Comparison of ENCODE assay signal across 1 cellular context in the genomic region with DNA sequence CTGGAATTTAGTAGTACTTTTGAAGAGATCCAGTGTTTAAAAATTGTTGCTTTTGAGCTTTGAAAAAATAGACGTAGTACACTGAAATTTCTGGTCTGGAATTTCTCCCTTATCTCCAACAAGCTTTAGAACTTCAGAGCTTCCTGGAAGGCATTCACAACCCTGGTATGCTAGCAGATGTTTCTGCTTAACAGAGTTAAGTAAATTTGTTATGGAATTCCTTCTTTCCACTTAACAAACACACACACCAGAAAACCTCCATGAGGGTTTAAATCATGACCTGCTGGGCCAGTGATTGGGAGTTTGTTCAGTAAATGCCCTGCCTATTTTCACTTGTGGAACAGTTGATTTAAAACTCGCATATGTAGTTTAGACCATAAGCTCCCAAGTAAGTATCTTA.
A peak's percentile ranks its signal among the peaks of the same experiment; 100 is the strongest.
TF ChIP-seq lines count a peak whose summit lies in the region.

No MANE protein-coding gene starts in this region.

TF ChIP-seq in SK-N-SH, 30 proteins besides CTCF, POLR2A, EP300 and RAD21:
- TF ChIP-seq, protein P1, sequence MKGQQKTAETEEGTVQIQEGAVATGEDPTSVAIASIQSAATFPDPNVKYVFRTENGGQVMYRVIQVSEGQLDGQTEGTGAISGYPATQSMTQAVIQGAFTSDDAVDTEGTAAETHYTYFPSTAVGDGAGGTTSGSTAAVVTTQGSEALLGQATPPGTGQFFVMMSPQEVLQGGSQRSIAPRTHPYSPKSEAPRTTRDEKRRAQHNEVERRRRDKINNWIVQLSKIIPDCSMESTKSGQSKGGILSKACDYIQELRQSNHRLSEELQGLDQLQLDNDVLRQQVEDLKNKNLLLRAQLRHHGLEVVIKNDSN (IDR thresholded peaks at IDR 0.05; ENCODE audit: borderline replicate concordance, low read depth), result no peak
- TF ChIP-seq SMC3 (IDR thresholded peaks at IDR 0.05; ENCODE audit: low read depth, low read length), result no peak
- TF ChIP-seq POLR2AphosphoS5 (IDR thresholded peaks at IDR 0.05; ENCODE audit: low read depth, low read length), result peak; percentile 68; the same call in 1 of the 2 replicates
- no peak for TF ChIP-seq FOXJ3 (CRISPR knock-in tag; IDR thresholded peaks at IDR 0.05)
- TF ChIP-seq RCOR1 (IDR thresholded peaks at IDR 0.05; ENCODE audit: low read length), result peak; percentile 96
- no peak for TF ChIP-seq SIN3A (IDR thresholded peaks at IDR 0.05; ENCODE audit: borderline replicate concordance, low read depth, low read length)
- TF ChIP-seq JUND (IDR thresholded peaks at IDR 0.05), result 0 out of 2 replicates have a peak, but pooled peaks have one; percentile 16
- TF ChIP-seq YY1 (IDR thresholded peaks at IDR 0.05; ENCODE audit: low read depth), result no peak
- TF ChIP-seq GATA2 (CRISPR knock-in tag; IDR thresholded peaks at IDR 0.05), result no peak
- TF ChIP-seq, protein P2, sequence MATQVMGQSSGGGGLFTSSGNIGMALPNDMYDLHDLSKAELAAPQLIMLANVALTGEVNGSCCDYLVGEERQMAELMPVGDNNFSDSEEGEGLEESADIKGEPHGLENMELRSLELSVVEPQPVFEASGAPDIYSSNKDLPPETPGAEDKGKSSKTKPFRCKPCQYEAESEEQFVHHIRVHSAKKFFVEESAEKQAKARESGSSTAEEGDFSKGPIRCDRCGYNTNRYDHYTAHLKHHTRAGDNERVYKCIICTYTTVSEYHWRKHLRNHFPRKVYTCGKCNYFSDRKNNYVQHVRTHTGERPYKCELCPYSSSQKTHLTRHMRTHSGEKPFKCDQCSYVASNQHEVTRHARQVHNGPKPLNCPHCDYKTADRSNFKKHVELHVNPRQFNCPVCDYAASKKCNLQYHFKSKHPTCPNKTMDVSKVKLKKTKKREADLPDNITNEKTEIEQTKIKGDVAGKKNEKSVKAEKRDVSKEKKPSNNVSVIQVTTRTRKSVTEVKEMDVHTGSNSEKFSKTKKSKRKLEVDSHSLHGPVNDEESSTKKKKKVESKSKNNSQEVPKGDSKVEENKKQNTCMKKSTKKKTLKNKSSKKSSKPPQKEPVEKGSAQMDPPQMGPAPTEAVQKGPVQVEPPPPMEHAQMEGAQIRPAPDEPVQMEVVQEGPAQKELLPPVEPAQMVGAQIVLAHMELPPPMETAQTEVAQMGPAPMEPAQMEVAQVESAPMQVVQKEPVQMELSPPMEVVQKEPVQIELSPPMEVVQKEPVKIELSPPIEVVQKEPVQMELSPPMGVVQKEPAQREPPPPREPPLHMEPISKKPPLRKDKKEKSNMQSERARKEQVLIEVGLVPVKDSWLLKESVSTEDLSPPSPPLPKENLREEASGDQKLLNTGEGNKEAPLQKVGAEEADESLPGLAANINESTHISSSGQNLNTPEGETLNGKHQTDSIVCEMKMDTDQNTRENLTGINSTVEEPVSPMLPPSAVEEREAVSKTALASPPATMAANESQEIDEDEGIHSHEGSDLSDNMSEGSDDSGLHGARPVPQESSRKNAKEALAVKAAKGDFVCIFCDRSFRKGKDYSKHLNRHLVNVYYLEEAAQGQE (IDR thresholded peaks at IDR 0.05; ENCODE audit: low read depth, low read length), result no peak
- no peak for TF ChIP-seq NRF1 (IDR thresholded peaks at IDR 0.05; ENCODE audit: low read depth, low read length)
- TF ChIP-seq CHD2 (IDR thresholded peaks at IDR 0.05; ENCODE audit: low read length, partially characterized antibody), result peak; percentile 39
- no peak for TF ChIP-seq RFX5 (IDR thresholded peaks at IDR 0.05; ENCODE audit: low read length)
- TF ChIP-seq, protein P3, sequence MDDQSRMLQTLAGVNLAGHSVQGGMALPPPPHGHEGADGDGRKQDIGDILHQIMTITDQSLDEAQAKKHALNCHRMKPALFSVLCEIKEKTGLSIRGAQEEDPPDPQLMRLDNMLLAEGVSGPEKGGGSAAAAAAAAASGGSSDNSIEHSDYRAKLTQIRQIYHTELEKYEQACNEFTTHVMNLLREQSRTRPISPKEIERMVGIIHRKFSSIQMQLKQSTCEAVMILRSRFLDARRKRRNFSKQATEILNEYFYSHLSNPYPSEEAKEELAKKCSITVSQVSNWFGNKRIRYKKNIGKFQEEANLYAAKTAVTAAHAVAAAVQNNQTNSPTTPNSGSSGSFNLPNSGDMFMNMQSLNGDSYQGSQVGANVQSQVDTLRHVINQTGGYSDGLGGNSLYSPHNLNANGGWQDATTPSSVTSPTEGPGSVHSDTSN (IDR thresholded peaks at IDR 0.05), result peak; percentile 44
- no peak for TF ChIP-seq FOSL2 (IDR thresholded peaks at IDR 0.05; ENCODE audit: borderline replicate concordance, low read depth)
- TF ChIP-seq NFIC (IDR thresholded peaks at IDR 0.05; ENCODE audit: borderline replicate concordance), result no peak; the same call in 1 of the 2 replicates
- TF ChIP-seq, protein P4, sequence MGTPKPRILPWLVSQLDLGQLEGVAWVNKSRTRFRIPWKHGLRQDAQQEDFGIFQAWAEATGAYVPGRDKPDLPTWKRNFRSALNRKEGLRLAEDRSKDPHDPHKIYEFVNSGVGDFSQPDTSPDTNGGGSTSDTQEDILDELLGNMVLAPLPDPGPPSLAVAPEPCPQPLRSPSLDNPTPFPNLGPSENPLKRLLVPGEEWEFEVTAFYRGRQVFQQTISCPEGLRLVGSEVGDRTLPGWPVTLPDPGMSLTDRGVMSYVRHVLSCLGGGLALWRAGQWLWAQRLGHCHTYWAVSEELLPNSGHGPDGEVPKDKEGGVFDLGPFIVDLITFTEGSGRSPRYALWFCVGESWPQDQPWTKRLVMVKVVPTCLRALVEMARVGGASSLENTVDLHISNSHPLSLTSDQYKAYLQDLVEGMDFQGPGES (IDR thresholded peaks at IDR 0.05; ENCODE audit: low read depth, low read length), result no peak
- no peak for TF ChIP-seq FOXM1 (IDR thresholded peaks at IDR 0.05; ENCODE audit: low read depth)
- peak; percentile 88 for TF ChIP-seq TCF12 (IDR thresholded peaks at IDR 0.05)
- TF ChIP-seq TAF1 (IDR thresholded peaks at IDR 0.05; ENCODE audit: borderline replicate concordance, low read depth, low read length), result no peak
- no peak for TF ChIP-seq EZH2phosphoT487 (IDR thresholded peaks at IDR 0.05; ENCODE audit: borderline replicate concordance, low read depth)
- TF ChIP-seq MEF2A (IDR thresholded peaks at IDR 0.05; ENCODE audit: borderline replicate concordance, low read depth), result no peak
- peak; percentile 52; the same call in 1 of the 2 replicates for TF ChIP-seq TEAD4 (IDR thresholded peaks at IDR 0.05; ENCODE audit: borderline replicate concordance, insufficient read depth)
- TF ChIP-seq ELF1 (IDR thresholded peaks at IDR 0.05), result no peak
TF ChIP-seq in SK-N-SH: peak in this region for 7.
